In genomic region chr6:146635174-146635573, GRCh38 we compare ENCODE assay signal across 8 cellular contexts. TPM values are rescaled to one million over a fixed set of nuclear protein-coding genes. Genes with fewer than 3 reads are reported as not detected.
"Had no signal": no experiment of that assay in that cellular context is flagged by ENCODE, and none has a peak within 500 bp of the region (broad histone marks: within the 10 kb centered on the region; RNA-seq: fewer than 3 reads in every experiment).

No MANE protein-coding gene starts in this region.

- H3K36me3 ChIP-seq: HAP-1 had no signal

- H3K9me3 ChIP-seq: HAP-1 had no signal

- H3K4me3 ChIP-seq: GM23248, HAP-1, K562 had no signal

- H2AFZ ChIP-seq: GM23248 had no signal

- H3K4me1 ChIP-seq: HAP-1 had no signal

- H3K27ac ChIP-seq: GM23248 had no signal

- H3K9ac ChIP-seq: GM23248 had no signal

- DNase-seq: GM23248, GOT3, H7, HFFc6, IMR-90 had no signal

- ATAC-seq: HCT116, K562 had no signal

RNA-seq across cellular contexts. Expression of gene ADGB, which starts 36.4 kb away (rescaled TPM):
- polyA plus RNA-seq: GM23248, IMR-90, K562 had no signal
